In genomic region chr7:55593172-55593514, GRCh38 we compare ENCODE assay signal across 21 cellular contexts. TPM values are rescaled to one million over a fixed set of nuclear protein-coding genes. Genes with fewer than 3 reads are reported as not detected.
DNase-seq lines count a peak whose midpoint lies in the region; ATAC-seq, FAIRE-seq and TF ChIP-seq lines count a peak whose summit lies in the region.
"Had no signal": no experiment of that assay in that cellular context is flagged by ENCODE, and none has a peak within 500 bp of the region (broad histone marks: within the 10 kb centered on the region; RNA-seq: fewer than 3 reads in every experiment).

No MANE protein-coding gene starts in this region.

- DNase-seq in natural killer cell treated with Interleukin-12 subunit alpha and Interleukin-12 subunit beta and Interleukin-15 and Interleukin-18, amount 100 ng/mL, for 72 hours (ENCODE audit: low spot score), result no peak
- DNase-seq in natural killer cell (no peak), MM.1S (no peak), kidney (peak; percentile 61), T-helper 9 cell (no peak), NCI-H1417 (lab: John Stamatoyannopoulos, UW) (no peak), GM12891 (ENCODE audit: insufficient read length, low spot score) (no peak)
- no peak for DNase-seq in activated CD8-positive, alpha-beta memory T cell treated with anti-CD3 and anti-CD28 coated beads, Interleukin-2, amount 50 U/mL, for 4 hours
- DNase-seq: cortex of kidney, NCI-H187 treated with DMSO at 0.1 percent for 48 hours, NCI-H526 treated with DMSO at 0.1 percent for 48 hours, occipital lobe had no signal

- no peaks in the 10 kb centered on the region for H3K9me2 ChIP-seq in MM.1S (replicated peaks; ENCODE audit: insufficient read depth, low read length)

- FAIRE-seq in kidney (lab: Jason Lieb, UNC), result no peak
- FAIRE-seq in GM12891 (lab: Jason Lieb, UNC), result no peak
- FAIRE-seq: A549, small intestine had no signal

- H3K4me1 ChIP-seq in MM.1S (ENCODE audit: low read length), result peaks cover 19% of the 10 kb centered on the region
- H3K4me1 ChIP-seq in kidney (ENCODE audit: control insufficient read depth in 1 of 2, insufficient read depth in 1 of 2, low read depth in 1 of 2, low read length in 2 of 2), result peaks cover 0 to 5% of the 10 kb centered on the region in 2 donors
- H3K4me1 ChIP-seq: A549, Peyer's patch, thyroid gland had no signal

- H3F3A ChIP-seq in MM.1S (ENCODE audit: insufficient read depth, low read length), result no peaks in the 10 kb centered on the region

- peak overlapping the region; percentile 14; the same call in 1 of the 2 replicates for H3K4me2 ChIP-seq in MM.1S (ENCODE audit: low read depth, low read length)
- H3K4me2 ChIP-seq: A549 had no signal

- no peaks in the 10 kb centered on the region for H3K36me3 Mint-ChIP-seq in natural killer cell treated with Interleukin-12 subunit alpha and Interleukin-12 subunit beta and Interleukin-15 and Interleukin-18, amount 100 ng/mL, for 72 hours
- no peaks in the 10 kb centered on the region for H3K36me3 Mint-ChIP-seq in natural killer cell
- H3K36me3 Mint-ChIP-seq: activated naive CD8-positive, alpha-beta T cell treated with anti-CD3 and anti-CD28 coated beads, Interleukin-2, amount 10 ng/mL, durations not matched to agents 7 days and 5 days had no signal

- no peaks in the 10 kb centered on the region for H4K20me1 ChIP-seq in MM.1S (ENCODE audit: insufficient read depth, low read length)

- H3K36me3 ChIP-seq in MM.1S (replicated peaks; ENCODE audit: insufficient read depth, low read length) (no peaks in the 10 kb centered on the region), kidney (ENCODE audit: control insufficient read depth in 1 of 2, insufficient read depth in 2 of 2, low read length in 2 of 2) (no peaks in the 10 kb centered on the region)
- H3K36me3 ChIP-seq: gastroesophageal sphincter, Peyer's patch, thyroid gland had no signal

- intact Hi-C loops in natural killer cell (cut with micrococcal nuclease) (no loop called here), kidney (cut with DNase I) (no loop called here)

- peaks cover 7 to 28% of the 10 kb centered on the region in 2 donors for H3K4me1 Mint-ChIP-seq in natural killer cell treated with Interleukin-12 subunit alpha and Interleukin-12 subunit beta and Interleukin-15 and Interleukin-18, amount 100 ng/mL, for 72 hours (ENCODE audit: low read depth in 2 of 2)
- peaks cover 0 to 4% of the 10 kb centered on the region in 2 donors for H3K4me1 Mint-ChIP-seq in natural killer cell
- H3K4me1 Mint-ChIP-seq: activated naive CD8-positive, alpha-beta T cell treated with anti-CD3 and anti-CD28 coated beads, Interleukin-2, amount 10 ng/mL, durations not matched to agents 7 days and 5 days had no signal

- H3K79me2 ChIP-seq in MM.1S (ENCODE audit: low read length), result no peaks in the 10 kb centered on the region

- TF ChIP-seq CTCF in natural killer cell (IDR thresholded peaks at IDR 0.05), result no peak
- TF ChIP-seq CTCF in MM.1S (IDR thresholded peaks at IDR 0.05; ENCODE audit: low read length), result no peak
- no peak for TF ChIP-seq CTCF in kidney (IDR thresholded peaks at IDR 0.05; ENCODE audit: borderline replicate concordance, extremely low read depth, insufficient read depth)

- no peak for ATAC-seq in natural killer cell treated with Interleukin-12 subunit alpha and Interleukin-12 subunit beta and Interleukin-15 and Interleukin-18, amount 100 ng/mL, for 72 hours
- ATAC-seq in natural killer cell, result no peak

- H3K4me3 ChIP-seq in MM.1S (ENCODE audit: low read length) (no peak overlapping the region), kidney (ENCODE audit: low read length in 2 of 2) (no peak overlapping the region)
- H3K4me3 ChIP-seq: A549, gastroesophageal sphincter, Peyer's patch, thyroid gland had no signal

- peak overlapping the region; percentile 21 to 57 for H3K27ac Mint-ChIP-seq in natural killer cell treated with Interleukin-12 subunit alpha and Interleukin-12 subunit beta and Interleukin-15 and Interleukin-18, amount 100 ng/mL, for 72 hours
- no peak overlapping the region for H3K27ac Mint-ChIP-seq in natural killer cell
- H3K27ac Mint-ChIP-seq: activated CD8-positive, alpha-beta T cell treated with anti-CD3 and anti-CD28 coated beads, Interleukin-2, amount 10 ng/mL, durations not matched to agents 7 days and 5 days; activated naive CD8-positive, alpha-beta T cell treated with anti-CD3 and anti-CD28 coated beads, Interleukin-2, amount 10 ng/mL, durations not matched to agents 7 days and 5 days had no signal

- TF ChIP-seq POLR2A in GM12891 (IDR thresholded peaks at IDR 0.05; ENCODE audit: low read depth, low read length), result no peak

- no peak overlapping the region for H3K4me3 Mint-ChIP-seq in natural killer cell treated with Interleukin-12 subunit alpha and Interleukin-12 subunit beta and Interleukin-15 and Interleukin-18, amount 100 ng/mL, for 72 hours
- H3K4me3 Mint-ChIP-seq in natural killer cell, result no peak overlapping the region
- H3K4me3 Mint-ChIP-seq: activated CD8-positive, alpha-beta T cell treated with anti-CD3 and anti-CD28 coated beads, Interleukin-2, amount 10 ng/mL, durations not matched to agents 7 days and 5 days; activated naive CD8-positive, alpha-beta T cell treated with anti-CD3 and anti-CD28 coated beads, Interleukin-2, amount 10 ng/mL, durations not matched to agents 7 days and 5 days; CD8-positive, alpha-beta memory T cell; stimulated activated naive CD8-positive, alpha-beta T cell treated with anti-CD3 and anti-CD28 coated beads, Interleukin-15, amount 100 ng/mL, for 72 hours had no signal

- H3K27ac ChIP-seq in MM.1S (ENCODE audit: low read length) (no peak overlapping the region), kidney (ENCODE audit: low read depth in 2 of 2, low read length in 2 of 2) (no peak overlapping the region)
- H3K27ac ChIP-seq: A549, gastroesophageal sphincter, Peyer's patch, thyroid gland had no signal

- no peak overlapping the region for H3K9ac ChIP-seq in MM.1S (ENCODE audit: low read length)
- no peak overlapping the region for H3K9ac ChIP-seq in kidney (ENCODE audit: low read length in 2 of 2)

- H3K27me3 Mint-ChIP-seq in natural killer cell treated with Interleukin-12 subunit alpha and Interleukin-12 subunit beta and Interleukin-15 and Interleukin-18, amount 100 ng/mL, for 72 hours, result peaks cover 2 to 5% of the 10 kb centered on the region in 2 donors
- H3K27me3 Mint-ChIP-seq in natural killer cell (ENCODE audit: low read depth in 2 of 2), result peaks cover 5 to 6% of the 10 kb centered on the region in 2 donors

- no peaks in the 10 kb centered on the region for H3K9me3 Mint-ChIP-seq in natural killer cell treated with Interleukin-12 subunit alpha and Interleukin-12 subunit beta and Interleukin-15 and Interleukin-18, amount 100 ng/mL, for 72 hours
- H3K9me3 Mint-ChIP-seq in natural killer cell, result no peaks in the 10 kb centered on the region
- H3K9me3 Mint-ChIP-seq: activated naive CD8-positive, alpha-beta T cell treated with anti-CD3 and anti-CD28 coated beads, Interleukin-2, amount 10 ng/mL, durations not matched to agents 7 days and 5 days; CD8-positive, alpha-beta memory T cell; stimulated activated naive CD8-positive, alpha-beta T cell treated with anti-CD3 and anti-CD28 coated beads, Interleukin-15, amount 100 ng/mL, for 72 hours had no signal

- no peak overlapping the region for H2AFZ ChIP-seq in MM.1S (ENCODE audit: low read length)

- H3K27me3 ChIP-seq in MM.1S (replicated peaks; ENCODE audit: insufficient read depth, low read length), result no peaks in the 10 kb centered on the region
- H3K27me3 ChIP-seq: Peyer's patch, thyroid gland had no signal

- H3K9me3 ChIP-seq in MM.1S (replicated peaks; ENCODE audit: insufficient read depth, low read length) (no peaks in the 10 kb centered on the region), kidney (ENCODE audit: control insufficient read depth in 1 of 2, low read length in 2 of 2) (no peaks in the 10 kb centered on the region)
- H3K9me3 ChIP-seq: A549, gastroesophageal sphincter, Peyer's patch, thyroid gland had no signal

TF ChIP-seq in GM12891, 5 proteins besides CTCF, POLR2A, EP300 and RAD21:
- TF ChIP-seq SPI1 (IDR thresholded peaks at IDR 0.05; ENCODE audit: low read depth, low read length) (no peak), POU2F2 (IDR thresholded peaks at IDR 0.05; ENCODE audit: low read depth, low read length) (no peak), PAX5 (IDR thresholded peaks at IDR 0.05; ENCODE audit: insufficient read depth, low read length, severe bottlenecking) (no peak), TAF1 (IDR thresholded peaks at IDR 0.05; ENCODE audit: low read depth, low read length) (no peak), POLR2AphosphoS5 (IDR thresholded peaks at IDR 0.05; ENCODE audit: low read depth, low read length) (no peak)

RNA-seq across cellular contexts. Expression of gene VOPP1, which starts 20.8 kb away (rescaled TPM):
- total RNA-seq in natural killer cell treated with Interleukin-12 subunit alpha and Interleukin-12 subunit beta and Interleukin-15 and Interleukin-18, amount 100 ng/mL, for 72 hours, result 100 to 1,000 TPM; 204 to 244 TPM
- total RNA-seq in natural killer cell, result 100 to 1,000 TPM in 2 of 3 donors, 10 to 100 TPM in 1; 79.3 to 115 (median 110) TPM
- total RNA-seq in kidney, result 98.7 TPM
- polyA plus RNA-seq in kidney (ENCODE audit: insufficient read depth, low read depth, low replicate concordance), result 47.3 TPM
- 124 TPM for polyA plus RNA-seq in GM12891 (2012; ENCODE audit: low read depth, missing spikeins)

Comparison
In these comparisons a context has a peak if more than half of its experiments do, and no peak if none do; other contexts are left out.
1. H3K27ac Mint-ChIP-seq: peak in natural killer cell treated with Interleukin-12 subunit alpha and Interleukin-12 subunit beta and Interleukin-15 and Interleukin-18, amount 100 ng/mL, for 72 hours (2 of 2); none in natural killer cell (0 of 2).